11 cellular contexts compared by ENCODE assay signal in genomic region chr11:83174008-83174407, GRCh38. TPM values are rescaled to one million over a fixed set of nuclear protein-coding genes. Genes with fewer than 3 reads are reported as not detected.
DNase-seq lines count a peak whose midpoint lies in the region; ATAC-seq and TF ChIP-seq lines count a peak whose summit lies in the region.
"Had no signal": no experiment of that assay in that cellular context is flagged by ENCODE, and none has a peak within 500 bp of the region (broad histone marks: within the 10 kb centered on the region; RNA-seq: fewer than 3 reads in every experiment).

No MANE protein-coding gene starts in this region.

- no peak for TF ChIP-seq CTCF in activated CD8-positive, alpha-beta T cell treated with anti-CD3 and anti-CD28 coated beads for 36 hours (IDR thresholded peaks at IDR 0.05)
- TF ChIP-seq CTCF in lower leg skin (IDR thresholded peaks at IDR 0.05), result no peak

- intact Hi-C loops in activated CD8-positive, alpha-beta T cell treated with anti-CD3 and anti-CD28 coated beads for 36 hours (cut with micrococcal nuclease), result no loop called here
- intact Hi-C loops in lower leg skin (cut with DNase I; ENCODE audit: low total_unique reads), result no loop called here

- TF ChIP-seq POLR2A in lower leg skin (IDR thresholded peaks at IDR 0.05), result no peak

- POLR2A ChIA-PET in activated CD8-positive, alpha-beta T cell treated with anti-CD3 and anti-CD28 coated beads for 36 hours (lab: Charles Lee), result interaction anchor here (0.7 kb wide), 1 partner anchor 1369 kb away, joined by 3 read pairs; no protein-coding TSS in a partner anchor

- H3K4me3 ChIP-seq in lower leg skin (ENCODE audit: low read depth, poor library complexity, severe bottlenecking), result no peak overlapping the region

- CTCF ChIA-PET in activated naive CD4-positive, alpha-beta T cell treated with anti-CD3 and anti-CD28 coated beads, Interleukin-2, amount 10 ng/mL, durations not matched to agents 7 days and 5 days (lab: Charles Lee), result interaction anchor here (1.5 kb wide), 1 partner anchor 15 kb away, joined by 3 read pairs; no protein-coding TSS in a partner anchor
- CTCF ChIA-PET in activated CD8-positive, alpha-beta T cell treated with anti-CD3 and anti-CD28 coated beads for 36 hours (lab: Charles Lee), result interaction anchor here (0.6 to 1.3 kb wide), 2 partner anchors 14 to 267 kb away, joined by 3 to 5 read pairs; no protein-coding TSS in a partner anchor

- no peaks in the 10 kb centered on the region for H3K9me3 Mint-ChIP-seq in activated naive CD4-positive, alpha-beta T cell treated with anti-CD3 and anti-CD28 coated beads, Interleukin-2, amount 10 ng/mL, durations not matched to agents 7 days and 5 days
- H3K9me3 Mint-ChIP-seq in activated CD8-positive, alpha-beta T cell treated with anti-CD3 and anti-CD28 coated beads for 36 hours, result no peaks in the 10 kb centered on the region
- H3K9me3 Mint-ChIP-seq in stimulated activated naive B cell treated with anti-CD40 and anti-IgM and Interleukin-4, amounts not matched to agents 10 μg/mL and 1 μg/mL and 100 μg/mL, for 72 hours, result no peaks in the 10 kb centered on the region

- DNase-seq in activated naive CD4-positive, alpha-beta T cell treated with anti-CD3 and anti-CD28 coated beads, Interleukin-2, amount 10 ng/mL, durations not matched to agents 7 days and 5 days, result no peak
- no peak for DNase-seq in activated naive CD4-positive, alpha-beta T cell treated with Interleukin-2 at 50 U/mL for 16 hours
- DNase-seq in activated CD8-positive, alpha-beta T cell treated with anti-CD3 and anti-CD28 coated beads for 36 hours, result no peak
- DNase-seq in stimulated activated naive B cell treated with anti-CD40 and anti-IgM and Interleukin-4, amounts not matched to agents 10 μg/mL and 1 μg/mL and 100 μg/mL, for 72 hours, result no peak
- no peak for DNase-seq in medulla oblongata (ENCODE audit: extremely low spot score)
- DNase-seq in lower leg skin (ENCODE audit: low spot score in 2 of 2), result no peak
- no peak for DNase-seq in HT-29 (ENCODE audit: low spot score)
- DNase-seq: amniotic stem cell, KBM-7 had no signal

- peak overlapping the region; percentile 62 for H3K27ac Mint-ChIP-seq in activated naive CD4-positive, alpha-beta T cell treated with anti-CD3 and anti-CD28 coated beads, Interleukin-2, amount 10 ng/mL, durations not matched to agents 7 days and 5 days
- peak overlapping the region; percentile 42 for H3K27ac Mint-ChIP-seq in activated CD8-positive, alpha-beta T cell treated with anti-CD3 and anti-CD28 coated beads for 36 hours
- no peak overlapping the region for H3K27ac Mint-ChIP-seq in stimulated activated naive B cell treated with anti-CD40 and anti-IgM and Interleukin-4, amounts not matched to agents 10 μg/mL and 1 μg/mL and 100 μg/mL, for 72 hours

- peaks cover 59% of the 10 kb centered on the region for H3K4me1 Mint-ChIP-seq in activated naive CD4-positive, alpha-beta T cell treated with anti-CD3 and anti-CD28 coated beads, Interleukin-2, amount 10 ng/mL, durations not matched to agents 7 days and 5 days
- H3K4me1 Mint-ChIP-seq in activated CD8-positive, alpha-beta T cell treated with anti-CD3 and anti-CD28 coated beads for 36 hours (ENCODE audit: low read depth), result peaks cover 67% of the 10 kb centered on the region
- H3K4me1 Mint-ChIP-seq in stimulated activated naive B cell treated with anti-CD40 and anti-IgM and Interleukin-4, amounts not matched to agents 10 μg/mL and 1 μg/mL and 100 μg/mL, for 72 hours, result peaks cover 34 to 65% of the 10 kb centered on the region in 2 donors

- no peak overlapping the region for H3K4me3 Mint-ChIP-seq in activated naive CD4-positive, alpha-beta T cell treated with anti-CD3 and anti-CD28 coated beads, Interleukin-2, amount 10 ng/mL, durations not matched to agents 7 days and 5 days
- H3K4me3 Mint-ChIP-seq in activated CD8-positive, alpha-beta T cell treated with anti-CD3 and anti-CD28 coated beads for 36 hours, result no peak overlapping the region
- no peak overlapping the region for H3K4me3 Mint-ChIP-seq in stimulated activated naive B cell treated with anti-CD40 and anti-IgM and Interleukin-4, amounts not matched to agents 10 μg/mL and 1 μg/mL and 100 μg/mL, for 72 hours

- peak; percentile 46 for ATAC-seq in HG02798 (IDR thresholded peaks at IDR 0.05; ENCODE audit: poor library complexity, unreplicated experiment)
- peak; percentile 28 for ATAC-seq in activated CD8-positive, alpha-beta T cell treated with anti-CD3 and anti-CD28 coated beads for 36 hours
- peak; percentile 77 to 81 for ATAC-seq in stimulated activated naive B cell treated with anti-CD40 and anti-IgM and Interleukin-4, amounts not matched to agents 10 μg/mL and 1 μg/mL and 100 μg/mL, for 72 hours (replicated peaks)
- ATAC-seq: sciatic nerve had no signal

- no peaks in the 10 kb centered on the region for H3K27me3 Mint-ChIP-seq in activated naive CD4-positive, alpha-beta T cell treated with anti-CD3 and anti-CD28 coated beads, Interleukin-2, amount 10 ng/mL, durations not matched to agents 7 days and 5 days
- no peaks in the 10 kb centered on the region for H3K27me3 Mint-ChIP-seq in activated CD8-positive, alpha-beta T cell treated with anti-CD3 and anti-CD28 coated beads for 36 hours
- no peaks in the 10 kb centered on the region for H3K27me3 Mint-ChIP-seq in stimulated activated naive B cell treated with anti-CD40 and anti-IgM and Interleukin-4, amounts not matched to agents 10 μg/mL and 1 μg/mL and 100 μg/mL, for 72 hours

- H3K36me3 Mint-ChIP-seq in activated naive CD4-positive, alpha-beta T cell treated with anti-CD3 and anti-CD28 coated beads, Interleukin-2, amount 10 ng/mL, durations not matched to agents 7 days and 5 days, result peaks cover 62% of the 10 kb centered on the region
- peaks cover 53% of the 10 kb centered on the region for H3K36me3 Mint-ChIP-seq in activated CD8-positive, alpha-beta T cell treated with anti-CD3 and anti-CD28 coated beads for 36 hours (ENCODE audit: low read depth)
- H3K36me3 Mint-ChIP-seq in stimulated activated naive B cell treated with anti-CD40 and anti-IgM and Interleukin-4, amounts not matched to agents 10 μg/mL and 1 μg/mL and 100 μg/mL, for 72 hours, result peaks cover 31 to 36% of the 10 kb centered on the region in 2 donors

RNA-seq across cellular contexts. Expression of gene PCF11, which starts 17.1 kb away (rescaled TPM):
- 10 to 100 TPM; 53.9 to 55.6 TPM for total RNA-seq in activated CD8-positive, alpha-beta T cell treated with anti-CD3 and anti-CD28 coated beads for 36 hours
- 100 to 1,000 TPM in 3 of 4 donors, 10 to 100 TPM in 1; 91.9 to 137 (median 119) TPM for total RNA-seq in lower leg skin
- 44.6 and 58.3 TPM in 2 replicates for total RNA-seq in HT-29 (2014; rRNA removed; shearing (Covaris generic))

RNA-seq across cellular contexts. Expression of gene ANKRD42, which starts 19.5 kb away (rescaled TPM):
- total RNA-seq in activated CD8-positive, alpha-beta T cell treated with anti-CD3 and anti-CD28 coated beads for 36 hours, result 1 to 10 TPM; 3.8 to 4.7 TPM
- 1 to 10 TPM; 7.1 to 9.8 (median 9.0) TPM for total RNA-seq in lower leg skin
- total RNA-seq in HT-29 (2014; rRNA removed; shearing (Covaris generic)), result 4.6 and 6.2 TPM in 2 replicates

Comparison
In these comparisons a context has a peak if more than half of its experiments do, and no peak if none do; other contexts are left out.
1. ATAC-seq: peak in every context shown above with its lines; median percentile 79 in stimulated activated naive B cell treated with anti-CD40 and anti-IgM and Interleukin-4, amounts not matched to agents 10 μg/mL and 1 μg/mL and 100 μg/mL, for 72 hours; 46 in HG02798; 28 in activated CD8-positive, alpha-beta T cell treated with anti-CD3 and anti-CD28 coated beads for 36 hours.